In genomic region chr2:33291278-33292013, GRCh38 we compare ENCODE assay signal across 8 cellular contexts.
DNase-seq lines count a peak whose midpoint lies in the region; ATAC-seq and TF ChIP-seq lines count a peak whose summit lies in the region.

No MANE protein-coding gene starts in this region.

- no peaks in the 10 kb centered on the region for H4K20me1 ChIP-seq in hepatocyte (ENCODE audit: insufficient read depth, poor library complexity, severe bottlenecking)

- H3K4me1 Mint-ChIP-seq in activated naive CD4-positive, alpha-beta T cell treated with anti-CD3 and anti-CD28 coated beads, Interleukin-2, amount 10 ng/mL, durations not matched to agents 7 days and 5 days, result no peaks in the 10 kb centered on the region

- DNase-seq in LHCN-M2 (ENCODE audit: low read depth), result peak; percentile 91
- DNase-seq in hepatocyte (ENCODE audit: low spot score), result peak; percentile 24
- no peak for DNase-seq in stomach
- no peak for DNase-seq in activated naive CD4-positive, alpha-beta T cell treated with anti-CD3 and anti-CD28 coated beads, Interleukin-2, amount 10 ng/mL, durations not matched to agents 7 days and 5 days
- no peak for DNase-seq in occipital lobe (lab: John Stamatoyannopoulos, UW)

- H3K36me3 Mint-ChIP-seq in activated naive CD4-positive, alpha-beta T cell treated with anti-CD3 and anti-CD28 coated beads, Interleukin-2, amount 10 ng/mL, durations not matched to agents 7 days and 5 days, result no peaks in the 10 kb centered on the region

- no peaks in the 10 kb centered on the region for H3K36me3 ChIP-seq in hepatocyte (replicated peaks; ENCODE audit: insufficient read depth, low read depth)
- H3K36me3 ChIP-seq in stomach, result no peaks in the 10 kb centered on the region

- H3K27ac ChIP-seq in VCaP (peak overlapping the region; percentile 62), hepatocyte (peak overlapping the region; percentile 19), stomach (peak overlapping the region in 4 of 5 donors; percentile 41 to 74 (median 64))

- no peak overlapping the region for H2AFZ ChIP-seq in hepatocyte

- no peak for TF ChIP-seq CTCF in VCaP (conservative IDR thresholded peaks at IDR 0.05)
- TF ChIP-seq CTCF in hepatocyte (IDR thresholded peaks at IDR 0.05; ENCODE audit: poor library complexity), result no peak
- no peak for TF ChIP-seq CTCF in stomach (IDR thresholded peaks at IDR 0.05)

- no peaks in the 10 kb centered on the region for H3K9me3 ChIP-seq in hepatocyte (ENCODE audit: low read depth)
- no peaks in the 10 kb centered on the region for H3K9me3 ChIP-seq in stomach

- peak overlapping the region; percentile 61 for H3K4me2 ChIP-seq in hepatocyte

- H3K27me3 ChIP-seq in hepatocyte (no peaks in the 10 kb centered on the region), stomach (no peaks in the 10 kb centered on the region)

- no peaks in the 10 kb centered on the region for H3K9me2 ChIP-seq in hepatocyte (replicated peaks; ENCODE audit: insufficient read depth)

- H3K4me3 Mint-ChIP-seq in activated naive CD4-positive, alpha-beta T cell treated with anti-CD3 and anti-CD28 coated beads, Interleukin-2, amount 10 ng/mL, durations not matched to agents 7 days and 5 days, result no peak overlapping the region

- ATAC-seq in GM18873 (IDR thresholded peaks at IDR 0.05; ENCODE audit: low FRiP score, unreplicated experiment) (no peak), GM18520 (IDR thresholded peaks at IDR 0.05; ENCODE audit: unreplicated experiment) (no peak)

- H3K4me1 ChIP-seq in hepatocyte (ENCODE audit: insufficient read depth) (peaks cover 20% of the 10 kb centered on the region), stomach (peaks cover 16 to 37% (median 19%) of the 10 kb centered on the region in 4 donors)

- no peak for TF ChIP-seq POLR2A in stomach (IDR thresholded peaks at IDR 0.05)

- intact Hi-C loops in stomach (cut with DNase I; ENCODE audit: low total_unique reads), result no loop called here

- no peaks in the 10 kb centered on the region for H3K9me3 Mint-ChIP-seq in activated naive CD4-positive, alpha-beta T cell treated with anti-CD3 and anti-CD28 coated beads, Interleukin-2, amount 10 ng/mL, durations not matched to agents 7 days and 5 days

- H3K27ac Mint-ChIP-seq in activated naive CD4-positive, alpha-beta T cell treated with anti-CD3 and anti-CD28 coated beads, Interleukin-2, amount 10 ng/mL, durations not matched to agents 7 days and 5 days, result no peak overlapping the region

- no peak for TF ChIP-seq EP300 in stomach (IDR thresholded peaks at IDR 0.05)

- CTCF ChIA-PET in activated naive CD4-positive, alpha-beta T cell treated with anti-CD3 and anti-CD28 coated beads, Interleukin-2, amount 10 ng/mL, durations not matched to agents 7 days and 5 days (lab: Charles Lee), result no interaction called here

- H3K27me3 Mint-ChIP-seq in activated naive CD4-positive, alpha-beta T cell treated with anti-CD3 and anti-CD28 coated beads, Interleukin-2, amount 10 ng/mL, durations not matched to agents 7 days and 5 days, result peaks cover 6% of the 10 kb centered on the region

- WGBS in hepatocyte (ENCODE audit: low lambda C conversion rate, missing lambda C conversion rate), result 33% methylated on average over 7 of the region's 7 CpGs
- 10 to 23% (median 13%) methylated on average over 7 of the region's 7 CpGs for WGBS in stomach, 5 donors

- H3K79me2 ChIP-seq in hepatocyte, result no peaks in the 10 kb centered on the region

- H3K4me3 ChIP-seq in hepatocyte (no peak overlapping the region), stomach (peak overlapping the region; percentile 8 to 25 (median 20))

Comparison
In these comparisons a context has a peak if more than half of its experiments do, and no peak if none do; other contexts are left out.
1. DNase-seq: peak in LHCN-M2 (single experiment) and hepatocyte (single experiment); none in stomach (single experiment), activated naive CD4-positive, alpha-beta T cell treated with anti-CD3 and anti-CD28 coated beads, Interleukin-2, amount 10 ng/mL, durations not matched to agents 7 days and 5 days (single experiment) and occipital lobe (single experiment).
2. Peak in every context shown above with its lines, with median percentiles within 50 percentile points of each other: H3K27ac ChIP-seq.